In the genomic region with DNA sequence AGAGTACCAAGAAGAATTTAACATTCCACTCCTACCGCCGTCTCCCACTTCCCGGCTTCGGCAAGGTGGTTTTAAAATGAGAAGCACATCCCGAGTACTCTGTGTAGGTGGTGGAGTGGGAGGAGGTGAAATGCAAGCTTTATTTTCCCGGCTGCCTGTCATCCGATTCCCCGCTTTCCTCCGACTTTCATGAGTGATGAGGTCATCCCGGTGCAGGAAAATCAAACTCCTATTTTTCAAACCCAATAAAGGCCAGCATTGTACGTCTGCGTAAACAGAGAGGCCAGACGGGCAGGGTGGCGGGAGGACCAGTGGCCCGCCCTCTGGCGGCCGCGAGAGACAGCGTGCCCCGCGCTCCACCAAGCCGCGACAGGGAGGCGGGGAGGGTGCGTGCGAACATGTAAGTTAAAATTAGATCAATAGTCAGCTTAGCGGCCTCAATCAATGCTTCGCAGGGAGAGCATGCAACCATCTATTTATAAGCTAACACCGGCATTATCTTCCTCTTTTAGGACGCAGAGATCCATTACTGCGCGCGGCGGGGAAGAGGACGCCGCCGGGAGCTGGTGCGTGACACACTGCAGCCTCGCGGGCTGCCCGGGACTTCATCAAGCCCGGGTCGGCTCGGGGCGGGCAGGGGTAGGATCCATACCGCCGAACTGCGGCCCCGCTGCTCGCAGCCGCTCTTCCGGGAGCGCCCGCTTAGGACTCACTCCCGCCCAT, we compare ENCODE assay signal across 1 cellular context.
TF ChIP-seq lines count a peak whose summit lies in the region.

No MANE protein-coding gene starts in this region.

TF ChIP-seq in HepG2, 621 proteins besides CTCF, POLR2A, EP300 and RAD21 (continued from another document and continues in another):
- TF ChIP-seq, protein P1, sequence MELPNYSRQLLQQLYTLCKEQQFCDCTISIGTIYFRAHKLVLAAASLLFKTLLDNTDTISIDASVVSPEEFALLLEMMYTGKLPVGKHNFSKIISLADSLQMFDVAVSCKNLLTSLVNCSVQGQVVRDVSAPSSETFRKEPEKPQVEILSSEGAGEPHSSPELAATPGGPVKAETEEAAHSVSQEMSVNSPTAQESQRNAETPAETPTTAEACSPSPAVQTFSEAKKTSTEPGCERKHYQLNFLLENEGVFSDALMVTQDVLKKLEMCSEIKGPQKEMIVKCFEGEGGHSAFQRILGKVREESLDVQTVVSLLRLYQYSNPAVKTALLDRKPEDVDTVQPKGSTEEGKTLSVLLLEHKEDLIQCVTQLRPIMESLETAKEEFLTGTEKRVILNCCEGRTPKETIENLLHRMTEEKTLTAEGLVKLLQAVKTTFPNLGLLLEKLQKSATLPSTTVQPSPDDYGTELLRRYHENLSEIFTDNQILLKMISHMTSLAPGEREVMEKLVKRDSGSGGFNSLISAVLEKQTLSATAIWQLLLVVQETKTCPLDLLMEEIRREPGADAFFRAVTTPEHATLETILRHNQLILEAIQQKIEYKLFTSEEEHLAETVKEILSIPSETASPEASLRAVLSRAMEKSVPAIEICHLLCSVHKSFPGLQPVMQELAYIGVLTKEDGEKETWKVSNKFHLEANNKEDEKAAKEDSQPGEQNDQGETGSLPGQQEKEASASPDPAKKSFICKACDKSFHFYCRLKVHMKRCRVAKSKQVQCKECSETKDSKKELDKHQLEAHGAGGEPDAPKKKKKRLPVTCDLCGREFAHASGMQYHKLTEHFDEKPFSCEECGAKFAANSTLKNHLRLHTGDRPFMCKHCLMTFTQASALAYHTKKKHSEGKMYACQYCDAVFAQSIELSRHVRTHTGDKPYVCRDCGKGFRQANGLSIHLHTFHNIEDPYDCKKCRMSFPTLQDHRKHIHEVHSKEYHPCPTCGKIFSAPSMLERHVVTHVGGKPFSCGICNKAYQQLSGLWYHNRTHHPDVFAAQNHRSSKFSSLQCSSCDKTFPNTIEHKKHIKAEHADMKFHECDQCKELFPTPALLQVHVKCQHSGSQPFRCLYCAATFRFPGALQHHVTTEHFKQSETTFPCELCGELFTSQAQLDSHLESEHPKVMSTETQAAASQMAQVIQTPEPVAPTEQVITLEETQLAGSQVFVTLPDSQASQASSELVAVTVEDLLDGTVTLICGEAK (IDR thresholded peaks at IDR 0.05), result no peak
- TF ChIP-seq, protein P1 (CRISPR knock-in tag; IDR thresholded peaks at IDR 0.05), result peak; percentile 30; the same call in 1 of the 2 replicates
- TF ChIP-seq, protein P2, sequence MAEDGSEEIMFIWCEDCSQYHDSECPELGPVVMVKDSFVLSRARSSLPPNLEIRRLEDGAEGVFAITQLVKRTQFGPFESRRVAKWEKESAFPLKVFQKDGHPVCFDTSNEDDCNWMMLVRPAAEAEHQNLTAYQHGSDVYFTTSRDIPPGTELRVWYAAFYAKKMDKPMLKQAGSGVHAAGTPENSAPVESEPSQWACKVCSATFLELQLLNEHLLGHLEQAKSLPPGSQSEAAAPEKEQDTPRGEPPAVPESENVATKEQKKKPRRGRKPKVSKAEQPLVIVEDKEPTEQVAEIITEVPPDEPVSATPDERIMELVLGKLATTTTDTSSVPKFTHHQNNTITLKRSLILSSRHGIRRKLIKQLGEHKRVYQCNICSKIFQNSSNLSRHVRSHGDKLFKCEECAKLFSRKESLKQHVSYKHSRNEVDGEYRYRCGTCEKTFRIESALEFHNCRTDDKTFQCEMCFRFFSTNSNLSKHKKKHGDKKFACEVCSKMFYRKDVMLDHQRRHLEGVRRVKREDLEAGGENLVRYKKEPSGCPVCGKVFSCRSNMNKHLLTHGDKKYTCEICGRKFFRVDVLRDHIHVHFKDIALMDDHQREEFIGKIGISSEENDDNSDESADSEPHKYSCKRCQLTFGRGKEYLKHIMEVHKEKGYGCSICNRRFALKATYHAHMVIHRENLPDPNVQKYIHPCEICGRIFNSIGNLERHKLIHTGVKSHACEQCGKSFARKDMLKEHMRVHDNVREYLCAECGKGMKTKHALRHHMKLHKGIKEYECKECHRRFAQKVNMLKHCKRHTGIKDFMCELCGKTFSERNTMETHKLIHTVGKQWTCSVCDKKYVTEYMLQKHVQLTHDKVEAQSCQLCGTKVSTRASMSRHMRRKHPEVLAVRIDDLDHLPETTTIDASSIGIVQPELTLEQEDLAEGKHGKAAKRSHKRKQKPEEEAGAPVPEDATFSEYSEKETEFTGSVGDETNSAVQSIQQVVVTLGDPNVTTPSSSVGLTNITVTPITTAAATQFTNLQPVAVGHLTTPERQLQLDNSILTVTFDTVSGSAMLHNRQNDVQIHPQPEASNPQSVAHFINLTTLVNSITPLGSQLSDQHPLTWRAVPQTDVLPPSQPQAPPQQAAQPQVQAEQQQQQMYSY (CRISPR knock-in tag; IDR thresholded peaks at IDR 0.05), result no peak
- TF ChIP-seq JUN (CRISPR knock-in tag; IDR thresholded peaks at IDR 0.05), result peak; percentile 28; the same call in 1 of the 2 replicates
- TF ChIP-seq SMC3 (IDR thresholded peaks at IDR 0.05; ENCODE audit: low read length), result peak; percentile 25; the same call in 1 of the 2 replicates
- no peak for TF ChIP-seq ZNF879 (CRISPR knock-in tag; IDR thresholded peaks at IDR 0.05)
- peak; percentile 60 for TF ChIP-seq FOXA3 (CRISPR knock-in tag; IDR thresholded peaks at IDR 0.05)
- peak; percentile 53; the same call in 1 of the 2 replicates for TF ChIP-seq ZNF331 (CRISPR knock-in tag; IDR thresholded peaks at IDR 0.05)
- no peak for TF ChIP-seq KLF11 (CRISPR knock-in tag; IDR thresholded peaks at IDR 0.05)
- peak; percentile 41; the same call in 1 of the 2 replicates for TF ChIP-seq KDM5B (CRISPR knock-in tag; IDR thresholded peaks at IDR 0.05; ENCODE audit: borderline replicate concordance)
- no peak for TF ChIP-seq KAT7 (CRISPR knock-in tag; IDR thresholded peaks at IDR 0.05; ENCODE audit: borderline replicate concordance)
- no peak for TF ChIP-seq SOX13 (IDR thresholded peaks at IDR 0.05)
- peak in 1 of 2 experiments; percentile 16; a peak in 1 of 4 replicates for TF ChIP-seq SOX13 (CRISPR knock-in tag; conservative IDR thresholded peaks at IDR 0.05 in 1 of 2, IDR thresholded peaks at IDR 0.05 in 1 of 2)
- no peak for TF ChIP-seq IKZF4 (CRISPR knock-in tag; IDR thresholded peaks at IDR 0.05; ENCODE audit: borderline replicate concordance, low read depth, not compliant biosample characterization)
- no peak for TF ChIP-seq ZNF326 (CRISPR knock-in tag; IDR thresholded peaks at IDR 0.05; ENCODE audit: borderline replicate concordance)
- TF ChIP-seq HMG20A (CRISPR knock-in tag; IDR thresholded peaks at IDR 0.05; ENCODE audit: borderline replicate concordance), result no peak
- TF ChIP-seq, protein P3, sequence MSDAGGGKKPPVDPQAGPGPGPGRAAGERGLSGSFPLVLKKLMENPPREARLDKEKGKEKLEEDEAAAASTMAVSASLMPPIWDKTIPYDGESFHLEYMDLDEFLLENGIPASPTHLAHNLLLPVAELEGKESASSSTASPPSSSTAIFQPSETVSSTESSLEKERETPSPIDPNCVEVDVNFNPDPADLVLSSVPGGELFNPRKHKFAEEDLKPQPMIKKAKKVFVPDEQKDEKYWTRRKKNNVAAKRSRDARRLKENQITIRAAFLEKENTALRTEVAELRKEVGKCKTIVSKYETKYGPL (CRISPR knock-in tag; IDR thresholded peaks at IDR 0.05), result no peak
- TF ChIP-seq, protein P4, sequence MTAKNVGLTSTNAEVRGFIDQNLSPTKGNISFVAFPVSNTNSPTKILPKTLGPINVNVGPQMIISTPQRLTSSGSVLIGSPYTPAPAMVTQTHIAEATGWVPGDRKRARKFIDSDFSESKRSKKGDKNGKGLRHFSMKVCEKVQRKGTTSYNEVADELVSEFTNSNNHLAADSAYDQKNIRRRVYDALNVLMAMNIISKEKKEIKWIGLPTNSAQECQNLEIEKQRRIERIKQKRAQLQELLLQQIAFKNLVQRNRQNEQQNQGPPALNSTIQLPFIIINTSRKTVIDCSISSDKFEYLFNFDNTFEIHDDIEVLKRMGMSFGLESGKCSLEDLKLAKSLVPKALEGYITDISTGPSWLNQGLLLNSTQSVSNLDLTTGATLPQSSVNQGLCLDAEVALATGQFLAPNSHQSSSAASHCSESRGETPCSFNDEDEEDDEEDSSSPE (CRISPR knock-in tag; IDR thresholded peaks at IDR 0.05), result peak; percentile 56; the same call in 1 of the 2 replicates
- TF ChIP-seq BHLHE40 (IDR thresholded peaks at IDR 0.05; ENCODE audit: low read length), result 0 out of 2 replicates have a peak, but pooled peaks have one; percentile 21
- TF ChIP-seq, protein P5, sequence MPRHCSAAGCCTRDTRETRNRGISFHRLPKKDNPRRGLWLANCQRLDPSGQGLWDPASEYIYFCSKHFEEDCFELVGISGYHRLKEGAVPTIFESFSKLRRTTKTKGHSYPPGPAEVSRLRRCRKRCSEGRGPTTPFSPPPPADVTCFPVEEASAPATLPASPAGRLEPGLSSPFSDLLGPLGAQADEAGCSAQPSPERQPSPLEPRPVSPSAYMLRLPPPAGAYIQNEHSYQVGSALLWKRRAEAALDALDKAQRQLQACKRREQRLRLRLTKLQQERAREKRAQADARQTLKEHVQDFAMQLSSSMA (CRISPR knock-in tag; IDR thresholded peaks at IDR 0.05), result peak; percentile 76; the same call in 1 of the 2 replicates
- TF ChIP-seq, protein P6, sequence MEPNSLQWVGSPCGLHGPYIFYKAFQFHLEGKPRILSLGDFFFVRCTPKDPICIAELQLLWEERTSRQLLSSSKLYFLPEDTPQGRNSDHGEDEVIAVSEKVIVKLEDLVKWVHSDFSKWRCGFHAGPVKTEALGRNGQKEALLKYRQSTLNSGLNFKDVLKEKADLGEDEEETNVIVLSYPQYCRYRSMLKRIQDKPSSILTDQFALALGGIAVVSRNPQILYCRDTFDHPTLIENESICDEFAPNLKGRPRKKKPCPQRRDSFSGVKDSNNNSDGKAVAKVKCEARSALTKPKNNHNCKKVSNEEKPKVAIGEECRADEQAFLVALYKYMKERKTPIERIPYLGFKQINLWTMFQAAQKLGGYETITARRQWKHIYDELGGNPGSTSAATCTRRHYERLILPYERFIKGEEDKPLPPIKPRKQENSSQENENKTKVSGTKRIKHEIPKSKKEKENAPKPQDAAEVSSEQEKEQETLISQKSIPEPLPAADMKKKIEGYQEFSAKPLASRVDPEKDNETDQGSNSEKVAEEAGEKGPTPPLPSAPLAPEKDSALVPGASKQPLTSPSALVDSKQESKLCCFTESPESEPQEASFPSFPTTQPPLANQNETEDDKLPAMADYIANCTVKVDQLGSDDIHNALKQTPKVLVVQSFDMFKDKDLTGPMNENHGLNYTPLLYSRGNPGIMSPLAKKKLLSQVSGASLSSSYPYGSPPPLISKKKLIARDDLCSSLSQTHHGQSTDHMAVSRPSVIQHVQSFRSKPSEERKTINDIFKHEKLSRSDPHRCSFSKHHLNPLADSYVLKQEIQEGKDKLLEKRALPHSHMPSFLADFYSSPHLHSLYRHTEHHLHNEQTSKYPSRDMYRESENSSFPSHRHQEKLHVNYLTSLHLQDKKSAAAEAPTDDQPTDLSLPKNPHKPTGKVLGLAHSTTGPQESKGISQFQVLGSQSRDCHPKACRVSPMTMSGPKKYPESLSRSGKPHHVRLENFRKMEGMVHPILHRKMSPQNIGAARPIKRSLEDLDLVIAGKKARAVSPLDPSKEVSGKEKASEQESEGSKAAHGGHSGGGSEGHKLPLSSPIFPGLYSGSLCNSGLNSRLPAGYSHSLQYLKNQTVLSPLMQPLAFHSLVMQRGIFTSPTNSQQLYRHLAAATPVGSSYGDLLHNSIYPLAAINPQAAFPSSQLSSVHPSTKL (CRISPR knock-in tag; IDR thresholded peaks at IDR 0.05), result peak; percentile 71
- TF ChIP-seq, protein P7, sequence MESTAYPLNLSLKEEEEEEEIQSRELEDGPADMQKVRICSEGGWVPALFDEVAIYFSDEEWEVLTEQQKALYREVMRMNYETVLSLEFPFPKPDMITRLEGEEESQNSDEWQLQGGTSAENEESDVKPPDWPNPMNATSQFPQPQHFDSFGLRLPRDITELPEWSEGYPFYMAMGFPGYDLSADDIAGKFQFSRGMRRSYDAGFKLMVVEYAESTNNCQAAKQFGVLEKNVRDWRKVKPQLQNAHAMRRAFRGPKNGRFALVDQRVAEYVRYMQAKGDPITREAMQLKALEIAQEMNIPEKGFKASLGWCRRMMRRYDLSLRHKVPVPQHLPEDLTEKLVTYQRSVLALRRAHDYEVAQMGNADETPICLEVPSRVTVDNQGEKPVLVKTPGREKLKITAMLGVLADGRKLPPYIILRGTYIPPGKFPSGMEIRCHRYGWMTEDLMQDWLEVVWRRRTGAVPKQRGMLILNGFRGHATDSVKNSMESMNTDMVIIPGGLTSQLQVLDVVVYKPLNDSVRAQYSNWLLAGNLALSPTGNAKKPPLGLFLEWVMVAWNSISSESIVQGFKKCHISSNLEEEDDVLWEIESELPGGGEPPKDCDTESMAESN (CRISPR knock-in tag; conservative IDR thresholded peaks at IDR 0.05), result 0 out of 2 replicates have a peak, but pooled peaks have one; percentile 45
- 0 out of 2 replicates have a peak, but pooled peaks have one; percentile 45 for TF ChIP-seq ZNF451 (CRISPR knock-in tag; IDR thresholded peaks at IDR 0.05)
- TF ChIP-seq ZNF3 (CRISPR knock-in tag; IDR thresholded peaks at IDR 0.05), result no peak
- TF ChIP-seq ARHGAP35 (CRISPR knock-in tag; IDR thresholded peaks at IDR 0.05; ENCODE audit: borderline replicate concordance), result no peak
- TF ChIP-seq, protein P8, sequence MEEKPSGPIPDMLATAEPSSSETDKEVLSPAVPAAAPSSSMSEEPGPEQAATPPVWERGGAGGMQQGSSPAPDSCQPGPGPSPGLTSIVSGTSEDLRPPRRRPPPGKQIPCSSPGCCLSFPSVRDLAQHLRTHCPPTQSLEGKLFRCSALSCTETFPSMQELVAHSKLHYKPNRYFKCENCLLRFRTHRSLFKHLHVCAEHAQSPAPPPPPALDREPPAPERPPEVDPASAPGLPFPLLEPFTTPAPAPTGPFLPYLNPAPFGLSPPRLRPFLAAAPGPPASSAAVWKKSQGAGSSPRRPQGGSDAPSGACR (CRISPR knock-in tag; IDR thresholded peaks at IDR 0.05), result no peak
